ENCODE assay signal across 35 cellular contexts in the genomic region with DNA sequence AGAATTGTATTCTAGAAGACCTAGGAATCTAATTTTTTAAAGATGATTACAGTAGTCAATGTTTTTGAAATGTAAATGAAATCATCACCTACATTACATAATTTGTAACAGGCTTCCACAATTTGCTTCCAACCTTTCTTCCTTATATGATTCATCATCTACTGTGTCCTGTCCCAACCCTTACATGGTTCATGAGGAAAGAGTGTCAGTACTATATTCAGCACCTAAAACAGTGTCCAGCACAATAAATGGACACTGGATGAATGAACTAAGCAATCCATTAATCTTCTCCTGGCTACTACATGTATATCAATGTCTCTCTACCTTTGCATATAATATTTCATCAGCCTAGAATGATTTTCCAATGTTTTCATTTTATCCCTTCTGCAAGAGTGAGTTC. TPM values are rescaled to one million over a fixed set of nuclear protein-coding genes. Genes with fewer than 3 reads are reported as not detected.
"Had no signal": no experiment of that assay in that cellular context is flagged by ENCODE, and none has a peak within 500 bp of the region (broad histone marks: within the 10 kb centered on the region; RNA-seq: fewer than 3 reads in every experiment).

No MANE protein-coding gene starts in this region.

- H3K27ac ChIP-seq: KMS-11 had no signal

- H3K36me3 ChIP-seq: MG63 had no signal

- H3K9me3 ChIP-seq: MG63 had no signal

- DNase-seq: Karpas-422, Kasumi-1, KG1, MG63, MM.1S, MV-4-11, NCI-H1048, NCI-H1092, NCI-H1092 treated with DMSO at 0.1 percent for 48 hours, NCI-H1105, NCI-H1105 treated with DMSO at 0.1 percent for 48 hours, NCI-H1417, NCI-H1417 treated with DMSO at 0.1 percent for 48 hours, NCI-H1436, NCI-H1436 treated with DMSO at 0.1 percent for 48 hours, NCI-H146, NCI-H1694, NCI-H1694 treated with DMSO at 0.1 percent for 48 hours, NCI-H187, NCI-H187 treated with DMSO at 0.1 percent for 48 hours, NCI-H1930, NCI-H2029, NCI-H2029 treated with DMSO at 0.1 percent for 48 hours, NCI-H2081, NCI-H2081 treated with DMSO at 0.1 percent for 48 hours, NCI-H2107, NCI-H2171, NCI-H2171 treated with DMSO at 0.1 percent for 48 hours, NCI-H2227 treated with DMSO at 0.1 percent for 48 hours, NCI-H226, NCI-H345, NCI-H446, NCI-H446 treated with DMSO at 0.1 percent for 48 hours had no signal

- H3K4me3 ChIP-seq: MG63 had no signal

RNA-seq across cellular contexts. Expression of a gene that starts 12.2 kb away (rescaled TPM):
- total RNA-seq: LHCN-M2 had no signal
